ENCODE assay signal across 11 cellular contexts in the genomic region with DNA sequence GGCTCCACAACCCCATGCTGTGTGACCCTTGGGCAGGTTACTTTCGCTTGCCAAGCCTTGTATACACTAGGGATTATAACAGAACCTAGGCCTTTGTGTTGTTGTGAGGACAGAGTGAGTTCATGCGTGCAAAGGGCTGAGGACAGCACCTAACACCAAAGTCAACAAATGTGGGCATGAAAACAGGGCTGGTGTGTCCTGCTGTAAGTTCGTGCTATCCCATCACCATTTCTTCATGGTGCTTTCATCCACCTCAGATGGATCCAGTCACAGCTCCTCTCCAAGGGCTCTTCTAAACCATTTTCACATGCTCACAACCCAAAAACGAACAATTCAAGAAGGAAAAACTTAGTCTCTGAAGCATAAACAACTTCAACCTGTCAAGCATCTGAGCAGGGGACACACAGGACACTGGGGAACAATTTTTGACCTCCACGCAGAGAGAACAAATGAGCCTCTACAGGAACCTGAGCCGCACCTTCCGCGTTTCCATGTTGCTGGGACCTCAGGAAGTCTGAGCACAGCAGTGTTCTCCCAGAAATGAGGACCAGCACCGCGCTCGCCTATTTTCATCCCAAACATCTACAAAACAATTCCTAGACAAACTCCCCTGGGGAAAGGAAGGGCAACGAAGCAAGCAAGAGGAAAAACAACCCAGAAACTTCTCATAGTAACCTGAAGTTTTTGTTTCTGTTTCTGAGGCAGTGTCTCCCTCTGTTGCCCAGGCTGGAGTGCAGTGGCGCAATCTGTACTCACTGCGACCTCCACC. TPM values are rescaled to one million over a fixed set of nuclear protein-coding genes. Genes with fewer than 3 reads are reported as not detected.
A peak's percentile ranks its signal among the peaks of the same experiment; 100 is the strongest.
DNase-seq lines count a peak whose midpoint lies in the region; ATAC-seq, FAIRE-seq and TF ChIP-seq lines count a peak whose summit lies in the region.
"Had no signal": no experiment of that assay in that cellular context is flagged by ENCODE, and none has a peak within 500 bp of the region (broad histone marks: within the 10 kb centered on the region; RNA-seq: fewer than 3 reads in every experiment).

No MANE protein-coding gene starts in this region.

- no peaks in the 10 kb centered on the region for H3K9me3 ChIP-seq in AG04450 (ENCODE audit: control insufficient read depth, insufficient read depth, low read length)
- no peaks in the 10 kb centered on the region for H3K9me3 ChIP-seq in iPS-15b (ENCODE audit: control insufficient read depth, insufficient read depth, low read length)
- H3K9me3 ChIP-seq: neutrophil had no signal

- peak overlapping the region; percentile 71 for H3K27ac Mint-ChIP-seq in HFFc6

- H3K27ac ChIP-seq in AG04450 (ENCODE audit: low read depth, low read length), result peak overlapping the region; percentile 77
- peak overlapping the region; percentile 95 for H3K27ac ChIP-seq in VCaP
- H3K27ac ChIP-seq: KMS-11, neutrophil had no signal

- no peak for FAIRE-seq in GM19239 (lab: Jason Lieb, UNC)
- FAIRE-seq: GM12892 had no signal

- peak overlapping the region; percentile 51 for H3K4me3 ChIP-seq in AG04450 (ENCODE audit: low read depth, low read length)
- peak overlapping the region; percentile 4 for H3K4me3 ChIP-seq in iPS-15b (ENCODE audit: low read depth, low read length)

- peak; percentile 25 for TF ChIP-seq CTCF in AG04450 (IDR thresholded peaks at IDR 0.05; ENCODE audit: low read depth, low read length)
- no peak for TF ChIP-seq CTCF in HFFc6 (IDR thresholded peaks at IDR 0.05)
- peak; percentile 23 for TF ChIP-seq CTCF in VCaP (conservative IDR thresholded peaks at IDR 0.05)

- CTCF ChIA-PET in AG04450 (lab: Charles Lee), result interaction anchor here (0.6 to 1.2 kb wide), 5 partner anchors 21 to 143 kb away, joined by 3 to 7 read pairs (median 3); a partner anchor contains a TSS

- H3K4me1 ChIP-seq in iPS-15b (ENCODE audit: control insufficient read depth, insufficient read depth, low read length), result peaks cover 6% of the 10 kb centered on the region

- H3K4me1 Mint-ChIP-seq in HFFc6 (ENCODE audit: low read depth), result peaks cover 75% of the 10 kb centered on the region

- no peaks in the 10 kb centered on the region for H3K9me3 Mint-ChIP-seq in HFFc6

- no peaks in the 10 kb centered on the region for H3K36me3 ChIP-seq in iPS-15b (ENCODE audit: control insufficient read depth, insufficient read depth, low read length)
- H3K36me3 ChIP-seq: neutrophil had no signal

- no peaks in the 10 kb centered on the region for H3K36me3 Mint-ChIP-seq in HFFc6 (ENCODE audit: low read depth)

- H3K27me3 ChIP-seq in AG04450 (ENCODE audit: control insufficient read depth, insufficient read depth, low read length) (no peaks in the 10 kb centered on the region), iPS-15b (ENCODE audit: control insufficient read depth, insufficient read depth, low read length) (peaks cover 20% of the 10 kb centered on the region)

- POLR2A ChIA-PET in AG04450 (lab: Yijun Ruan, JAX), result interaction anchor here (1.1 kb wide), 1 partner anchor 20 kb away, joined by 3 read pairs; no protein-coding TSS in a partner anchor

- no peak overlapping the region for H3K9ac ChIP-seq in iPS-15b (ENCODE audit: low read depth, low read length)
- H3K9ac ChIP-seq: KMS-11 had no signal

- H3K27me3 Mint-ChIP-seq in HFFc6 (ENCODE audit: insufficient read depth), result no peaks in the 10 kb centered on the region

- DNase-seq in AG04450 (ENCODE audit: low read depth, low spot score) (no peak), HFFc6 (no peak), DMS 273 treated with DMSO at 0.1 percent for 48 hours (lab: John Stamatoyannopoulos, UW) (no peak), GM19239 (ENCODE audit: insufficient read length, low spot score) (no peak)
- DNase-seq in activated CD8-positive, alpha-beta memory T cell treated with anti-CD3 and anti-CD28 coated beads for 24 hours, result no peak

- H3K4me3 Mint-ChIP-seq in HFFc6, result peak overlapping the region; percentile 3; the same call in 1 of the 2 replicates

- ATAC-seq in HG02763 (IDR thresholded peaks at IDR 0.05; ENCODE audit: unreplicated experiment), result no peak

RNA-seq across cellular contexts. Expression of a gene that starts 3.1 kb away (rescaled TPM):
- polyA plus RNA-seq in AG04450 (2011; rRNA removed), result 64.3 and 71.0 TPM in 2 replicates
- polyA minus RNA-seq in AG04450 (2011; rRNA and poly(A)+ RNA removed), result 108 and 110 TPM in 2 replicates
- 10 to 100 TPM; 27.4 to 34.6 (median 30.4) TPM for total RNA-seq in HFFc6 (2021; fragmentation: NEBNext Ultra II Directional; extraction: Animal tissue kit (Norgen Biotek cat#: 25700))

RNA-seq across cellular contexts. Expression of a gene that starts 36.9 kb away (rescaled TPM):
- polyA plus RNA-seq in AG04450 (2011; rRNA removed), result not detected in 2 replicates
- 0.23 TPM in 1 of 2 replicates, not detected in the other for polyA minus RNA-seq in AG04450 (2011; rRNA and poly(A)+ RNA removed)
- under 1 TPM in 5 of 6 experiments, not detected in 1; 0.14 to 0.41 (median 0.26) TPM for total RNA-seq in HFFc6 (2021; fragmentation: NEBNext Ultra II Directional; extraction: Animal tissue kit (Norgen Biotek cat#: 25700))
